8 cellular contexts compared by ENCODE assay signal in the genomic region with DNA sequence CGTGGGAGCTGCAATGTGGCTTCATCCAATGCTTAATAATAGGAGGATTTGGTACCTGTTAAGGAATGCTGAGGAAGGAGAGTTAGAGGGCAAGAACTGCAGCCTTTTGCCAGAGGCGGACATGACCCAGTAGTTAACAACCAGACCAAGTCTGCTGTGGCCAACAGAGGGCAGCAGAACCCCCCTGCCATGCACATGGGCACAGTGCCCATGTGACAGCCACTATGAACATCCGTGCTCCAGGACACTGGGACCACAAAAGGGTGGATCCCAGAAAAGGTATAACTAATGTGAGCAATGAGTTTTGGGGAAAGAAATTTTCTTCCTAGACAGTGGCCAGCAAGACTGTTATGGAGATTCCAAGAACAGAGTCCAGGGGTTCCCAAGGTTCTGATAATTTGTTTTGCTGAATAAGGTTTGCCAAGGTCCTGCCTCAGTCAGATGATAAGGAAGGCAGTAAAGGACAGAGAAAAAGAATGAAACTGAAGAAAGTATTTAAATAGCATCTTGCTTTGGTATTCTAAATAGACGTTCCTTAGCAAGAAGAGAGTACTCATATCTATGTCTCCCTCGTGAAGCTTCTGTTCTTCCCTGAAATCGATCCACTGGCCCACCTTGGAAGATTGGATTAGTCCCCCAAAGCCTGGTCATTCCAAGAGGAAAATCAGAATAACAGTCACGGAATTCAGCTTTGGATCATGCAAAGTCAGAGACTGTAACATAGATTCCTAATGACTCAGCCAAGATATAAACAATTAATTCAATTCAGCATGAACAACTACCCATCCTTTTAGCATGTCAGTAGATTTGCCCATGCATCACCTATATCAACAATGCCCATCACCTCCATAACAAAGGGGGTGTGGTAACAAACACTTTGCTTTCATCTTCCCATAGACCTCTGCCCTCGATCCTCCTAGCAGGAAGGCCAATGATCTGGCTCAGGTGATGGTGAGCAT. TPM values are rescaled to one million over a fixed set of nuclear protein-coding genes. Genes with fewer than 3 reads are reported as not detected.
DNase-seq lines count a peak whose midpoint lies in the region; ATAC-seq lines count a peak whose summit lies in the region.

No MANE protein-coding gene starts in this region.

- peaks cover 34% of the 10 kb centered on the region for H3K4me1 ChIP-seq in SJSA1 (replicated peaks)

- no peak overlapping the region for H3K4me3 ChIP-seq in SJSA1

- H3K36me3 ChIP-seq in SJSA1 = no peaks in the 10 kb centered on the region

- no peaks in the 10 kb centered on the region for H3K27me3 ChIP-seq in SJSA1 (replicated peaks)

- ATAC-seq in HG03175 (IDR thresholded peaks at IDR 0.05; ENCODE audit: unreplicated experiment) (peak; percentile 53), HG03097 (IDR thresholded peaks at IDR 0.05; ENCODE audit: low FRiP score, unreplicated experiment) (no peak)

- no peaks in the 10 kb centered on the region for H3K9me3 ChIP-seq in SJSA1 (replicated peaks)

- DNase-seq in NCI-H2196 (lab: John Stamatoyannopoulos, UW; ENCODE audit: unreplicated experiment) (peak; percentile 2), NCI-H2196 treated with DMSO at 0.1 percent for 48 hours (lab: John Stamatoyannopoulos, UW; ENCODE audit: unreplicated experiment) (no peak), SJSA1 (ENCODE audit: low read depth in 1 of 2, low spot score in 2 of 2) (peak; percentile 65 to 71), anterior cingulate cortex (lab: John Stamatoyannopoulos, UW) (peak in 44 of 58 donors; percentile 1 to 60 (median 20)), hippocampal formation (lab: John Stamatoyannopoulos, UW) (peak; percentile 5 to 29)
- peak; percentile 3 to 32 (median 16) for DNase-seq in stimulated activated CD4-positive, alpha-beta T cell treated with anti-CD3 and anti-CD28 coated beads, Interleukin-1b, Interleukin-23, amount 100 ng/mL, for 24 hours (ENCODE audit: low read depth in 4 of 4, low spot score in 1 of 4)

- peak overlapping the region; percentile 74 for H3K27ac ChIP-seq in SJSA1

RNA-seq across cellular contexts. Expression of a gene that starts 56.0 kb away (rescaled TPM):
- 0.21 TPM in 1 of 2 replicates, not detected in the other for total RNA-seq in SJSA1 (2014; rRNA removed; shearing (Covaris generic))
